ENCODE assay signal across 8 cellular contexts in genomic region chr5:1380011-1380817, GRCh38.
DNase-seq lines count a peak whose midpoint lies in the region; ATAC-seq and TF ChIP-seq lines count a peak whose summit lies in the region.

No MANE protein-coding gene starts in this region.

- DNase-seq in NCI-H1092 treated with DMSO at 0.1 percent for 48 hours (lab: John Stamatoyannopoulos, UW) (peak; percentile 27), NCI-H1092 (lab: John Stamatoyannopoulos, UW) (no peak), T-helper 22 cell (ENCODE audit: low read depth) (peak; percentile 16), astrocyte of the spinal cord (ENCODE audit: low read depth, low spot score) (no peak), left kidney (ENCODE audit: low read depth, low spot score) (peak; percentile 82)
- peak; percentile 10 to 40 for DNase-seq in stimulated activated CD8-positive, alpha-beta memory T cell treated with anti-CD3 and anti-CD28 coated beads, Interleukin-15, amount 100 ng/mL, for 4 hours (ENCODE audit: low read depth in 2 of 2)

- in situ Hi-C loops in astrocyte of the spinal cord (cut with HindIII; ENCODE audit: low sequenced_read_pairs): no loop called here

- no peak overlapping the region for H3K4me3 ChIP-seq in astrocyte of the spinal cord (ENCODE audit: low read depth, low read length)

- TF ChIP-seq CTCF in astrocyte of the spinal cord (IDR thresholded peaks at IDR 0.05; ENCODE audit: low read depth, low read length): peak; percentile 31

- ATAC-seq in HG03103 (IDR thresholded peaks at IDR 0.05; ENCODE audit: low read depth, unreplicated experiment): peak; percentile 66
- ATAC-seq in HG03457 (IDR thresholded peaks at IDR 0.05; ENCODE audit: unreplicated experiment): no peak

Comparison
In these comparisons a context has a peak if more than half of its experiments do, and no peak if none do; other contexts are left out.
1. DNase-seq: peak in NCI-H1092 treated with DMSO at 0.1 percent for 48 hours (single experiment), T-helper 22 cell (single experiment), left kidney (single experiment) and stimulated activated CD8-positive, alpha-beta memory T cell treated with anti-CD3 and anti-CD28 coated beads, Interleukin-15, amount 100 ng/mL, for 4 hours (2 of 2); none in NCI-H1092 (single experiment) and astrocyte of the spinal cord (single experiment).